ENCODE assay signal across 13 cellular contexts in genomic region chr11:74090701-74091100, GRCh38.
A peak's percentile ranks its signal among the peaks of the same experiment; 100 is the strongest.
DNase-seq lines count a peak whose midpoint lies in the region; ATAC-seq, FAIRE-seq and TF ChIP-seq lines count a peak whose summit lies in the region.
"Had no signal": no experiment of that assay in that cellular context is flagged by ENCODE, and none has a peak within 500 bp of the region (broad histone marks: within the 10 kb centered on the region; RNA-seq: fewer than 3 reads in every experiment).

No MANE protein-coding gene starts in this region.

- H2AK5ac ChIP-seq in H1 (ENCODE audit: low read depth, low read length), result no peak overlapping the region

- H3K4me3 ChIP-seq in OCI-LY3 (ENCODE audit: low read length), result no peak overlapping the region
- H3K4me3 ChIP-seq in H1 (ENCODE audit: extremely low read depth in 1 of 4, insufficient read depth in 2 of 4, low read depth in 3 of 4, low read length in 4 of 4), result no peak overlapping the region
- H3K4me3 ChIP-seq: skin epidermis had no signal

- H3K4me1 Mint-ChIP-seq in activated naive CD4-positive, alpha-beta T cell treated with anti-CD3 and anti-CD28 coated beads for 36 hours (ENCODE audit: low read depth), result no peaks in the 10 kb centered on the region
- H3K4me1 Mint-ChIP-seq: activated CD4-positive, alpha-beta T cell treated with anti-CD3 and anti-CD28 coated beads, Interleukin-2, amount 10 ng/mL, durations not matched to agents 7 days and 5 days had no signal

- TF ChIP-seq EP300 in H1 (IDR thresholded peaks at IDR 0.05; ENCODE audit: borderline replicate concordance in 1 of 2, low read depth in 2 of 2, low read length in 2 of 2), result no peak

- H3K27me3 Mint-ChIP-seq in activated naive CD4-positive, alpha-beta T cell treated with anti-CD3 and anti-CD28 coated beads for 36 hours (ENCODE audit: low read depth), result no peaks in the 10 kb centered on the region
- H3K27me3 Mint-ChIP-seq: activated CD4-positive, alpha-beta T cell treated with anti-CD3 and anti-CD28 coated beads, Interleukin-2, amount 10 ng/mL, durations not matched to agents 7 days and 5 days; naive B cell had no signal

- H3K27ac ChIP-seq in OCI-LY3 (ENCODE audit: low read length) (no peak overlapping the region), H1 (ENCODE audit: low read depth, low read length) (no peak overlapping the region)
- H3K27ac ChIP-seq: skin epidermis had no signal

- no peak overlapping the region for H3K4ac ChIP-seq in H1 (replicated peaks; ENCODE audit: insufficient read length, low read depth, low read length)

- H3K9me3 Mint-ChIP-seq in activated naive CD4-positive, alpha-beta T cell treated with anti-CD3 and anti-CD28 coated beads for 36 hours, result no peaks in the 10 kb centered on the region
- H3K9me3 Mint-ChIP-seq: activated CD4-positive, alpha-beta T cell treated with anti-CD3 and anti-CD28 coated beads, Interleukin-2, amount 10 ng/mL, durations not matched to agents 7 days and 5 days; naive B cell had no signal

- no peaks in the 10 kb centered on the region for H4K20me1 ChIP-seq in OCI-LY3 (ENCODE audit: insufficient read depth, low read length)
- H4K20me1 ChIP-seq in H1 (replicated peaks in 1 of 2; ENCODE audit: control insufficient read depth in 1 of 2, insufficient read depth in 2 of 2, low read length in 2 of 2), result no peaks in the 10 kb centered on the region

- no peak overlapping the region for H4K5ac ChIP-seq in H1 (ENCODE audit: insufficient read length, low read depth, low read length)

- H3K4me1 ChIP-seq in OCI-LY3 (ENCODE audit: low read length) (no peaks in the 10 kb centered on the region), H1 (replicated peaks in 1 of 4; ENCODE audit: control insufficient read depth in 3 of 4, insufficient read depth in 4 of 4, low read length in 3 of 4) (no peaks in the 10 kb centered on the region)

- H3K23ac ChIP-seq in H1 (ENCODE audit: insufficient read length), result no peak overlapping the region

- H3K27me3 ChIP-seq in OCI-LY3 (ENCODE audit: low read depth, low read length) (no peaks in the 10 kb centered on the region), H1 (replicated peaks in 1 of 4; ENCODE audit: control insufficient read depth in 3 of 4, extremely low read depth in 1 of 4, insufficient read depth in 3 of 4, low read length in 3 of 4) (peaks cover 0 to 1% (median 0%) of the 10 kb centered on the region in 4 experiments; a peak in 1 of 7 replicates)

- no peak overlapping the region for H3K56ac ChIP-seq in H1 (replicated peaks; ENCODE audit: insufficient read length, low read depth, low read length)

- no peaks in the 10 kb centered on the region for H3K9me3 ChIP-seq in OCI-LY3 (ENCODE audit: insufficient read depth, low read length)
- no peaks in the 10 kb centered on the region for H3K9me3 ChIP-seq in H1 (ENCODE audit: insufficient read depth in 2 of 2, low read depth in 1 of 2, low read length in 1 of 2)

- H4K91ac ChIP-seq in H1 (replicated peaks; ENCODE audit: insufficient read length, low read length), result no peak overlapping the region

- peak; percentile 31 for TF ChIP-seq CTCF in OCI-LY3 (IDR thresholded peaks at IDR 0.05; ENCODE audit: low read depth, low read length)
- TF ChIP-seq CTCF in H1 (IDR thresholded peaks at IDR 0.05; ENCODE audit: control extremely low read depth in 1 of 3, insufficient read depth in 1 of 3, low read depth in 1 of 3, low read length in 3 of 3), result no peak

- no peak overlapping the region for H3K27ac Mint-ChIP-seq in activated naive CD4-positive, alpha-beta T cell treated with anti-CD3 and anti-CD28 coated beads for 36 hours
- H3K27ac Mint-ChIP-seq: activated CD4-positive, alpha-beta T cell treated with anti-CD3 and anti-CD28 coated beads, Interleukin-2, amount 10 ng/mL, durations not matched to agents 7 days and 5 days; naive B cell had no signal

- WGBS in H1 (ENCODE audit: extremely low coverage in 1 of 2, insufficient coverage in 1 of 2, insufficient read length in 1 of 2, insufficient replicate concordance in 2 of 2, low coverage in 1 of 2, low lambda C conversion rate in 2 of 2, missing lambda C conversion rate in 1 of 2), 2 experiments, result 96% methylated on average over 3 of the region's 3 CpGs; no CpG with 5 or more reads in 1 of the 2 experiments

- TF ChIP-seq RAD21 in H1 (IDR thresholded peaks at IDR 0.05 in 1 of 2, conservative IDR thresholded peaks at IDR 0.05 in 1 of 2; ENCODE audit: low read depth in 2 of 2, low read length in 2 of 2), result peak; percentile 14 to 17; a peak in 1 of 4 replicates

- H3K4me2 ChIP-seq in OCI-LY3 (ENCODE audit: low read length), result no peak overlapping the region
- no peak overlapping the region for H3K4me2 ChIP-seq in H1 (ENCODE audit: insufficient read depth in 1 of 2, low read depth in 2 of 2, low read length in 2 of 2)

- no peaks in the 10 kb centered on the region for H3K79me2 ChIP-seq in OCI-LY3 (ENCODE audit: low read length)
- H3K79me2 ChIP-seq in H1 (ENCODE audit: control insufficient read depth in 1 of 2, insufficient read depth in 2 of 2, low read length in 2 of 2), result no peaks in the 10 kb centered on the region

- no peak overlapping the region for H3K4me3 Mint-ChIP-seq in activated naive CD4-positive, alpha-beta T cell treated with anti-CD3 and anti-CD28 coated beads for 36 hours
- H3K4me3 Mint-ChIP-seq: activated CD4-positive, alpha-beta T cell treated with anti-CD3 and anti-CD28 coated beads, Interleukin-2, amount 10 ng/mL, durations not matched to agents 7 days and 5 days; naive B cell had no signal

- H2AFZ ChIP-seq in OCI-LY3 (ENCODE audit: low read depth, low read length) (no peak overlapping the region), H1 (ENCODE audit: low read length) (no peak overlapping the region)

- no peak overlapping the region for H2BK15ac ChIP-seq in H1 (ENCODE audit: low read length)

- no peak overlapping the region for H2BK20ac ChIP-seq in H1 (ENCODE audit: low read length)

- H3K14ac ChIP-seq in H1 (ENCODE audit: insufficient read length), result no peak overlapping the region

- no peak overlapping the region for H2BK12ac ChIP-seq in H1 (ENCODE audit: low read depth, low read length)

- intact Hi-C loops in activated naive CD4-positive, alpha-beta T cell treated with anti-CD3 and anti-CD28 coated beads for 36 hours (cut with micrococcal nuclease), result loop anchor here (1.0 kb wide), 1 partner anchor 126 kb away; no protein-coding TSS in a partner anchor

- no peak for TF ChIP-seq POLR2A in H1 (IDR thresholded peaks at IDR 0.05; ENCODE audit: control extremely low read depth in 1 of 2, low read depth in 2 of 2, low read length in 2 of 2)

- DNase-seq in activated naive CD4-positive, alpha-beta T cell treated with anti-CD3 and anti-CD28 coated beads for 36 hours, result peak; percentile 11
- DNase-seq in activated naive CD4-positive, alpha-beta T cell treated with anti-CD3 and anti-CD28 coated beads, Interleukin-2, amount 50 U/mL, for 16 hours, result no peak
- no peak for DNase-seq in H1 (ENCODE audit: low read depth in 1 of 2, low spot score in 2 of 2)
- peak; percentile 71 for DNase-seq in renal cortical epithelial cell (ENCODE audit: low read depth)
- DNase-seq in HuH-7.5 (ENCODE audit: low spot score), result no peak
- DNase-seq in stimulated activated naive CD4-positive, alpha-beta T cell treated with Interleukin-2 at 50 U/mL for 16 hours (lab: John Stamatoyannopoulos, UW), result no peak
- DNase-seq: activated CD4-positive, alpha-beta T cell treated with anti-CD3 and anti-CD28 coated beads, Interleukin-2, amount 10 ng/mL, durations not matched to agents 7 days and 5 days; effector memory CD4-positive, alpha-beta T cell; naive B cell; NCI-H345 had no signal

- H4K8ac ChIP-seq in H1 (ENCODE audit: extremely low read depth, insufficient read depth, low read length), result no peak overlapping the region

- CTCF ChIA-PET in activated naive CD4-positive, alpha-beta T cell treated with anti-CD3 and anti-CD28 coated beads for 36 hours (lab: Charles Lee), result interaction anchor here (1.0 kb wide), 1 partner anchor 124 kb away, joined by 4 read pairs; no protein-coding TSS in a partner anchor
- CTCF ChIA-PET in H1 (lab: Charles Lee; ENCODE audit: partially characterized antibody), result no interaction called here

- H3K36me3 Mint-ChIP-seq in activated naive CD4-positive, alpha-beta T cell treated with anti-CD3 and anti-CD28 coated beads for 36 hours (ENCODE audit: low read depth), result peaks cover 10% of the 10 kb centered on the region

- no peaks in the 10 kb centered on the region for H3K23me2 ChIP-seq in H1 (ENCODE audit: low read depth, low read length)

- no peak overlapping the region for H3K9ac ChIP-seq in OCI-LY3 (ENCODE audit: low read length)
- no peak overlapping the region for H3K9ac ChIP-seq in H1 (replicated peaks in 1 of 4; ENCODE audit: extremely low read depth in 1 of 4, low read depth in 3 of 4, low read length in 3 of 4)

- H2BK120ac ChIP-seq in H1 (replicated peaks; ENCODE audit: low read depth, low read length), result no peak overlapping the region

- H2BK5ac ChIP-seq in H1 (ENCODE audit: low read depth, low read length), result no peak overlapping the region

- no peak for ATAC-seq in HG03521 (IDR thresholded peaks at IDR 0.05; ENCODE audit: unreplicated experiment)

- no peak overlapping the region for H3K18ac ChIP-seq in H1 (ENCODE audit: extremely low read depth, low read length)

- no peak for FAIRE-seq in H1 (lab: Jason Lieb, UNC)

- peaks cover 46% of the 10 kb centered on the region for H3K36me3 ChIP-seq in OCI-LY3 (replicated peaks; ENCODE audit: low read depth, low read length)
- H3K36me3 ChIP-seq in H1 (ENCODE audit: control insufficient read depth in 2 of 4, insufficient read depth in 4 of 4, low read length in 3 of 4), result peaks cover 2 to 33% (median 17%) of the 10 kb centered on the region in 4 experiments; a peak in 7 of 8 replicates

- POLR2A ChIA-PET in H1 (lab: Charles Lee; ENCODE audit: partially characterized antibody), result no interaction called here

- no peaks in the 10 kb centered on the region for H3K79me1 ChIP-seq in H1 (ENCODE audit: low read depth, low read length)

TF ChIP-seq in H1, 55 proteins besides CTCF, POLR2A, EP300 and RAD21 (continues in another document):
- TF ChIP-seq SRF (IDR thresholded peaks at IDR 0.05; ENCODE audit: low read depth, low read length), result no peak

Comparison
In these comparisons a context has a peak if more than half of its experiments do, and no peak if none do; other contexts are left out.
1. DNase-seq: peak in activated naive CD4-positive, alpha-beta T cell treated with anti-CD3 and anti-CD28 coated beads for 36 hours (single experiment) and renal cortical epithelial cell (single experiment); none in activated naive CD4-positive, alpha-beta T cell treated with anti-CD3 and anti-CD28 coated beads, Interleukin-2, amount 50 U/mL, for 16 hours (single experiment), H1 (0 of 2), HuH-7.5 (single experiment) and stimulated activated naive CD4-positive, alpha-beta T cell treated with Interleukin-2 at 50 U/mL for 16 hours (single experiment).